ENCODE assay signal across 1 cellular context in the genomic region with DNA sequence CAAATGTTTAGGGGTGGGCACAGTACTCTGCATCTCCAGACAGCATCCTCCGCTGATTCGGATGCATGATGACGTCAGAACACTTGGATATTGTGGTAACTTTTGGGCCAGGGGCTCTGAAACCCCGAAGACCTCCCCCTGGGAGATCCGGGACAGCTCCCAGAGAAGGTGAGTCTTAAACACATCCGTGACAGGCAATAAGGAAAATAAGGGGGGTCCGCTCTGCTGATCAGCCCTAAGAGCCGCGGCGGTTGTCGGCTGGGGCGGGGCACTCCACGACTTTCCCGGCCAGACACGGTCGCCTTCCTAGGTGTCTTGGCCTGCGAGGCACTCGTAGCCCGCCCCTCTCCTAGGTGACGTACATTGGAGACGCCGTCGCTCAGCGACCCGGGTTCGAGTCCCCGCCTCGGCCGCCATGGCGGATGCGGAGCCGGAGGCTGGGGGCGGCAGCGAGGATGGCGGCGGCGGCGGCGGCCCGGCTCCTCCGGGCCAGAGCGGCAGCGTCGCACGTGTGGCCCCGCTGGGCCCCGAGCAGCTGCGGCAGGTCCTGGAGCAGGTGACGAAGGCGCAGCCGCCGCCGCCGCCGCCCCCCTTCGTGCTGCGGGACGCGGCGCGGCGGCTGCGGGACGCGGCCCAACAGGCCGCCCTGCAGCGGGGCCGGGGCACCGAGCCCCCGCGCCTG.
TF ChIP-seq lines count a peak whose summit lies in the region.

TSS of gene ZNF839 (plus strand) at position 396 of the 682 bp plus-strand sequence. CDS start at position 416, 20 bp downstream.

TF ChIP-seq in HepG2, 621 proteins besides CTCF, POLR2A, EP300 and RAD21 (continued from another document and continues in another):
- TF ChIP-seq, protein P1, sequence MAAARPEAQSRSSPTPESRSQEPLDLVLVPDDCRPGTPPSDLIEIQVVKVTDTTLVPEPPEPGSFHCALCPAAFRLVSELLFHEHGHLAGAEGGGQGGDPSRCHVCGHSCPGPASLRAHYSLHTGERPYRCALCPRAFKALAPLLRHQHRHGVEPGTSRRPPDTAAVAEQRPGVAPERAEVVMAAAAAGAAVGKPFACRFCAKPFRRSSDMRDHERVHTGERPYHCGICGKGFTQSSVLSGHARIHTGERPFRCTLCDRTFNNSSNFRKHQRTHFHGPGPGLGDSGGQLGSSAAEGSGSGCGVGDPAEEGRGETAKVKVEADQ (CRISPR knock-in tag; IDR thresholded peaks at IDR 0.05; ENCODE audit: borderline replicate concordance) = peak; percentile 86
- TF ChIP-seq CAMTA2 (CRISPR knock-in tag; IDR thresholded peaks at IDR 0.05; ENCODE audit: borderline replicate concordance) (no peak), AKAP8 (CRISPR knock-in tag; IDR thresholded peaks at IDR 0.05) (no peak; the same call in 1 of the 2 replicates), ZNF691 (CRISPR knock-in tag; IDR thresholded peaks at IDR 0.05; ENCODE audit: borderline replicate concordance, low read depth) (no peak), ETV6 (CRISPR knock-in tag; conservative IDR thresholded peaks at IDR 0.05) (no peak), PCBP2 (optimal IDR thresholded peaks at IDR 0.05; ENCODE audit: low read depth, low read length, poor library complexity, severe bottlenecking) (no peak), CEBPG (CRISPR knock-in tag; IDR thresholded peaks at IDR 0.05) (no peak), ZNF451 (CRISPR knock-in tag; IDR thresholded peaks at IDR 0.05) (0 out of 2 replicates have a peak, but pooled peaks have one; percentile 29), KDM4B (CRISPR knock-in tag; IDR thresholded peaks at IDR 0.05) (no peak), ZBTB8A (CRISPR knock-in tag; IDR thresholded peaks at IDR 0.05; ENCODE audit: borderline replicate concordance, low read depth) (no peak), XBP1 (CRISPR knock-in tag; IDR thresholded peaks at IDR 0.05) (no peak), ZNF121 (CRISPR knock-in tag; IDR thresholded peaks at IDR 0.05) (no peak), ZNF766 (CRISPR knock-in tag; IDR thresholded peaks at IDR 0.05; ENCODE audit: borderline replicate concordance) (peak; percentile 54; the same call in 1 of the 2 replicates), ZNF770 (CRISPR knock-in tag; IDR thresholded peaks at IDR 0.05) (peak; percentile 27; the same call in 1 of the 2 replicates), ZNF207 (IDR thresholded peaks at IDR 0.05; ENCODE audit: borderline replicate concordance) (no peak), HNF4A (CRISPR knock-in tag; IDR thresholded peaks at IDR 0.05) (no peak), ARID2 (CRISPR knock-in tag; IDR thresholded peaks at IDR 0.05; ENCODE audit: borderline replicate concordance) (no peak), MYC (CRISPR knock-in tag; IDR thresholded peaks at IDR 0.05; ENCODE audit: borderline replicate concordance) (peak; percentile 48; the same call in 1 of the 2 replicates), TMF1 (CRISPR knock-in tag; IDR thresholded peaks at IDR 0.05; ENCODE audit: low read depth) (no peak), ZFAT (CRISPR knock-in tag; conservative IDR thresholded peaks at IDR 0.05) (no peak), RELA (CRISPR knock-in tag; IDR thresholded peaks at IDR 0.05) (no peak)
- TF ChIP-seq, protein P2, sequence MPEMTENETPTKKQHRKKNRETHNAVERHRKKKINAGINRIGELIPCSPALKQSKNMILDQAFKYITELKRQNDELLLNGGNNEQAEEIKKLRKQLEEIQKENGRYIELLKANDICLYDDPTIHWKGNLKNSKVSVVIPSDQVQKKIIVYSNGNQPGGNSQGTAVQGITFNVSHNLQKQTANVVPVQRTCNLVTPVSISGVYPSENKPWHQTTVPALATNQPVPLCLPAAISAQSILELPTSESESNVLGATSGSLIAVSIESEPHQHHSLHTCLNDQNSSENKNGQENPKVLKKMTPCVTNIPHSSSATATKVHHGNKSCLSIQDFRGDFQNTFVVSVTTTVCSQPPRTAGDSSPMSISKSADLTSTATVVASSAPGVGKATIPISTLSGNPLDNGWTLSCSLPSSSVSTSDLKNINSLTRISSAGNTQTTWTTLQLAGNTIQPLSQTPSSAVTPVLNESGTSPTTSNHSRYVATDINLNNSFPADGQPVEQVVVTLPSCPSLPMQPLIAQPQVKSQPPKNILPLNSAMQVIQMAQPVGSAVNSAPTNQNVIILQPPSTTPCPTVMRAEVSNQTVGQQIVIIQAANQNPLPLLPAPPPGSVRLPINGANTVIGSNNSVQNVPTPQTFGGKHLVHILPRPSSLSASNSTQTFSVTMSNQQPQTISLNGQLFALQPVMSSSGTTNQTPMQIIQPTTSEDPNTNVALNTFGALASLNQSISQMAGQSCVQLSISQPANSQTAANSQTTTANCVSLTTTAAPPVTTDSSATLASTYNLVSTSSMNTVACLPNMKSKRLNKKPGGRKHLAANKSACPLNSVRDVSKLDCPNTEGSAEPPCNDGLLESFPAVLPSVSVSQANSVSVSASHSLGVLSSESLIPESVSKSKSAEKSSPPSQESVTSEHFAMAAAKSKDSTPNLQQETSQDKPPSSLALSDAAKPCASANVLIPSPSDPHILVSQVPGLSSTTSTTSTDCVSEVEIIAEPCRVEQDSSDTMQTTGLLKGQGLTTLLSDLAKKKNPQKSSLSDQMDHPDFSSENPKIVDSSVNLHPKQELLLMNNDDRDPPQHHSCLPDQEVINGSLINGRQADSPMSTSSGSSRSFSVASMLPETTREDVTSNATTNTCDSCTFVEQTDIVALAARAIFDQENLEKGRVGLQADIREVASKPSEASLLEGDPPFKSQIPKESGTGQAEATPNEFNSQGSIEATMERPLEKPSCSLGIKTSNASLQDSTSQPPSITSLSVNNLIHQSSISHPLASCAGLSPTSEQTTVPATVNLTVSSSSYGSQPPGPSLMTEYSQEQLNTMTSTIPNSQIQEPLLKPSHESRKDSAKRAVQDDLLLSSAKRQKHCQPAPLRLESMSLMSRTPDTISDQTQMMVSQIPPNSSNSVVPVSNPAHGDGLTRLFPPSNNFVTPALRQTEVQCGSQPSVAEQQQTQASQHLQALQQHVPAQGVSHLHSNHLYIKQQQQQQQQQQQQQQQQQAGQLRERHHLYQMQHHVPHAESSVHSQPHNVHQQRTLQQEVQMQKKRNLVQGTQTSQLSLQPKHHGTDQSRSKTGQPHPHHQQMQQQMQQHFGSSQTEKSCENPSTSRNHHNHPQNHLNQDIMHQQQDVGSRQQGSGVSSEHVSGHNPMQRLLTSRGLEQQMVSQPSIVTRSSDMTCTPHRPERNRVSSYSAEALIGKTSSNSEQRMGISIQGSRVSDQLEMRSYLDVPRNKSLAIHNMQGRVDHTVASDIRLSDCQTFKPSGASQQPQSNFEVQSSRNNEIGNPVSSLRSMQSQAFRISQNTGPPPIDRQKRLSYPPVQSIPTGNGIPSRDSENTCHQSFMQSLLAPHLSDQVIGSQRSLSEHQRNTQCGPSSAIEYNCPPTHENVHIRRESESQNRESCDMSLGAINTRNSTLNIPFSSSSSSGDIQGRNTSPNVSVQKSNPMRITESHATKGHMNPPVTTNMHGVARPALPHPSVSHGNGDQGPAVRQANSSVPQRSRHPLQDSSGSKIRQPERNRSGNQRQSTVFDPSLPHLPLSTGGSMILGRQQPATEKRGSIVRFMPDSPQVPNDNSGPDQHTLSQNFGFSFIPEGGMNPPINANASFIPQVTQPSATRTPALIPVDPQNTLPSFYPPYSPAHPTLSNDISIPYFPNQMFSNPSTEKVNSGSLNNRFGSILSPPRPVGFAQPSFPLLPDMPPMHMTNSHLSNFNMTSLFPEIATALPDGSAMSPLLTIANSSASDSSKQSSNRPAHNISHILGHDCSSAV (CRISPR knock-in tag; IDR thresholded peaks at IDR 0.05; ENCODE audit: borderline replicate concordance) = no peak
- TF ChIP-seq, protein P3, sequence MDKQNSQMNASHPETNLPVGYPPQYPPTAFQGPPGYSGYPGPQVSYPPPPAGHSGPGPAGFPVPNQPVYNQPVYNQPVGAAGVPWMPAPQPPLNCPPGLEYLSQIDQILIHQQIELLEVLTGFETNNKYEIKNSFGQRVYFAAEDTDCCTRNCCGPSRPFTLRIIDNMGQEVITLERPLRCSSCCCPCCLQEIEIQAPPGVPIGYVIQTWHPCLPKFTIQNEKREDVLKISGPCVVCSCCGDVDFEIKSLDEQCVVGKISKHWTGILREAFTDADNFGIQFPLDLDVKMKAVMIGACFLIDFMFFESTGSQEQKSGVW (CRISPR knock-in tag; IDR thresholded peaks at IDR 0.05; ENCODE audit: borderline replicate concordance) = no peak
- TF ChIP-seq, protein P4, sequence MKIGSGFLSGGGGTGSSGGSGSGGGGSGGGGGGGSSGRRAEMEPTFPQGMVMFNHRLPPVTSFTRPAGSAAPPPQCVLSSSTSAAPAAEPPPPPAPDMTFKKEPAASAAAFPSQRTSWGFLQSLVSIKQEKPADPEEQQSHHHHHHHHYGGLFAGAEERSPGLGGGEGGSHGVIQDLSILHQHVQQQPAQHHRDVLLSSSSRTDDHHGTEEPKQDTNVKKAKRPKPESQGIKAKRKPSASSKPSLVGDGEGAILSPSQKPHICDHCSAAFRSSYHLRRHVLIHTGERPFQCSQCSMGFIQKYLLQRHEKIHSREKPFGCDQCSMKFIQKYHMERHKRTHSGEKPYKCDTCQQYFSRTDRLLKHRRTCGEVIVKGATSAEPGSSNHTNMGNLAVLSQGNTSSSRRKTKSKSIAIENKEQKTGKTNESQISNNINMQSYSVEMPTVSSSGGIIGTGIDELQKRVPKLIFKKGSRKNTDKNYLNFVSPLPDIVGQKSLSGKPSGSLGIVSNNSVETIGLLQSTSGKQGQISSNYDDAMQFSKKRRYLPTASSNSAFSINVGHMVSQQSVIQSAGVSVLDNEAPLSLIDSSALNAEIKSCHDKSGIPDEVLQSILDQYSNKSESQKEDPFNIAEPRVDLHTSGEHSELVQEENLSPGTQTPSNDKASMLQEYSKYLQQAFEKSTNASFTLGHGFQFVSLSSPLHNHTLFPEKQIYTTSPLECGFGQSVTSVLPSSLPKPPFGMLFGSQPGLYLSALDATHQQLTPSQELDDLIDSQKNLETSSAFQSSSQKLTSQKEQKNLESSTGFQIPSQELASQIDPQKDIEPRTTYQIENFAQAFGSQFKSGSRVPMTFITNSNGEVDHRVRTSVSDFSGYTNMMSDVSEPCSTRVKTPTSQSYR (CRISPR knock-in tag; IDR thresholded peaks at IDR 0.05; ENCODE audit: borderline replicate concordance) = no peak
- TF ChIP-seq, protein P5, sequence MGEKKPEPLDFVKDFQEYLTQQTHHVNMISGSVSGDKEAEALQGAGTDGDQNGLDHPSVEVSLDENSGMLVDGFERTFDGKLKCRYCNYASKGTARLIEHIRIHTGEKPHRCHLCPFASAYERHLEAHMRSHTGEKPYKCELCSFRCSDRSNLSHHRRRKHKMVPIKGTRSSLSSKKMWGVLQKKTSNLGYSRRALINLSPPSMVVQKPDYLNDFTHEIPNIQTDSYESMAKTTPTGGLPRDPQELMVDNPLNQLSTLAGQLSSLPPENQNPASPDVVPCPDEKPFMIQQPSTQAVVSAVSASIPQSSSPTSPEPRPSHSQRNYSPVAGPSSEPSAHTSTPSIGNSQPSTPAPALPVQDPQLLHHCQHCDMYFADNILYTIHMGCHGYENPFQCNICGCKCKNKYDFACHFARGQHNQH (CRISPR knock-in tag; IDR thresholded peaks at IDR 0.05) = peak; percentile 26; the same call in 1 of the 2 replicates
- TF ChIP-seq, protein P6, sequence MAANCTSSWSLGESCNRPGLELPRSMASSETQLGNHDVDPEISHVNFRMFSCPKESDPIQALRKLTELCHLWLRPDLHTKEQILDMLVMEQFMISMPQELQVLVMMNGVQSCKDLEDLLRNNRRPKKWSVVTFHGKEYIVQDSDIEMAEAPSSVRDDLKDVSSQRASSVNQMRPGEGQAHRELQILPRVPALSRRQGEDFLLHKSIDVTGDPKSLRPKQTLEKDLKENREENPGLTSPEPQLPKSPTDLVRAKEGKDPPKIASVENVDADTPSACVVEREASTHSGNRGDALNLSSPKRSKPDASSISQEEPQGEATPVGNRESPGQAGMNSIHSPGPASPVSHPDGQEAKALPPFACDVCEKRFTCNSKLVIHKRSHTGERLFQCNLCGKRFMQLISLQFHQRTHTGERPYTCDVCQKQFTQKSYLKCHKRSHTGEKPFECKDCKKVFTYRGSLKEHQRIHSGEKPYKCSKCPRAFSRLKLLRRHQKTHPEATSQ (CRISPR knock-in tag; IDR thresholded peaks at IDR 0.05; ENCODE audit: borderline replicate concordance) = no peak
- TF ChIP-seq, protein P7, sequence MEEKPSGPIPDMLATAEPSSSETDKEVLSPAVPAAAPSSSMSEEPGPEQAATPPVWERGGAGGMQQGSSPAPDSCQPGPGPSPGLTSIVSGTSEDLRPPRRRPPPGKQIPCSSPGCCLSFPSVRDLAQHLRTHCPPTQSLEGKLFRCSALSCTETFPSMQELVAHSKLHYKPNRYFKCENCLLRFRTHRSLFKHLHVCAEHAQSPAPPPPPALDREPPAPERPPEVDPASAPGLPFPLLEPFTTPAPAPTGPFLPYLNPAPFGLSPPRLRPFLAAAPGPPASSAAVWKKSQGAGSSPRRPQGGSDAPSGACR (CRISPR knock-in tag; IDR thresholded peaks at IDR 0.05) = peak; percentile 41; the same call in 1 of the 2 replicates
- TF ChIP-seq, protein P8, sequence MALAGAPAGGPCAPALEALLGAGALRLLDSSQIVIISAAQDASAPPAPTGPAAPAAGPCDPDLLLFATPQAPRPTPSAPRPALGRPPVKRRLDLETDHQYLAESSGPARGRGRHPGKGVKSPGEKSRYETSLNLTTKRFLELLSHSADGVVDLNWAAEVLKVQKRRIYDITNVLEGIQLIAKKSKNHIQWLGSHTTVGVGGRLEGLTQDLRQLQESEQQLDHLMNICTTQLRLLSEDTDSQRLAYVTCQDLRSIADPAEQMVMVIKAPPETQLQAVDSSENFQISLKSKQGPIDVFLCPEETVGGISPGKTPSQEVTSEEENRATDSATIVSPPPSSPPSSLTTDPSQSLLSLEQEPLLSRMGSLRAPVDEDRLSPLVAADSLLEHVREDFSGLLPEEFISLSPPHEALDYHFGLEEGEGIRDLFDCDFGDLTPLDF (CRISPR knock-in tag; IDR thresholded peaks at IDR 0.05) = no peak
